In the genomic region with DNA sequence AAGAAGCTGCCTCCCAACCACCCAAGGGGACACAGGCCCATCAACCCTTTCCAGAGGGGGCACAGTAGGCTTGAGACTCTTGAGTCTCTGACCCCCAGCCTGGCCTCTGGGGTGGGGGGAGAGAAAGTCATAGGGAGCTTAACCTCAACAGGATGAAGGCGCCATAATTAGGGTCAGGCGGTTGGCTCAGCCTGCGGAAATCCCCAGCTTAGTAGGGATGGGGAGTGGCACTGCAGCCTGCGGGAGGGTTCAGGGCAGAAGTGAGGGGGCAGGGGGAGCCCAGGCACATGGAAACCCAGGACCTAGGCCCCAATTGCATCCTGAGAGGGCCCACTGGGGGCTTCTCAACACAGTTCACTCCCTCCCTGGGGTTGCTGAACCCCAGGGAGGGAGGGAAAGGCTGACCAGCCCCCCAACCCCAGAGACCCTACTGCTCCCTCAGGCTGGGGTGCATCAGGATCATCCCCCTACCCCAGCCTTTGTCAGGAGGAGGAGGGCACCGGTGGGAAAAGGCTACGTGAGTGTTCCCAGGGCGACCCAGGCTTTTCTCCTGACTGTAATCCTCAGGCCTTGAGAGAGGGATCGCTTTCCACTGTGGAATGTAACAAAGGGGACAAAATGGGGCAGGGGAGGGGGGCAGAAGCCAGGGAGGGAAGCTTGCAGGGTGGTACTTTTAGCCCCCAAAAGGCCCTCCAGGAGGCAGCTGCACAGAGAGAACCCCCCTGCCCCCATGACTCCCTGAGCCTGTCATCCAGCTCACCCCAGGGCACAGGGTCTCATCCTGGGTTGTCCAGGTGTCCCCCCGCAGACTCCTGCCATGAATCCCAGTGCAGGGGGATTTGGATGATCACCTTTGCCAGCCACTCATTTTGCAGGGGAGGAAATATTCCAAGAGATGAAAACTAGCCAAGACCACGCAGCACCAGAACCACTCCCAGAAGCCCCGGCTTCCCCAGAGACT, we compare ENCODE assay signal across 29 cellular contexts. TPM values are rescaled to one million over a fixed set of nuclear protein-coding genes. Genes with fewer than 3 reads are reported as not detected.
DNase-seq lines count a peak whose midpoint lies in the region; ATAC-seq and TF ChIP-seq lines count a peak whose summit lies in the region.
"Had no signal": no experiment of that assay in that cellular context is flagged by ENCODE, and none has a peak within 500 bp of the region (broad histone marks: within the 10 kb centered on the region; RNA-seq: fewer than 3 reads in every experiment).

No MANE protein-coding gene starts in this region.

- POLR2A ChIA-PET in activated naive CD8-positive, alpha-beta T cell treated with anti-CD3 and anti-CD28 coated beads, Interleukin-2, amount 10 ng/mL, durations not matched to agents 7 days and 5 days (lab: Charles Lee) = interaction anchor here (2.5 kb wide), 1 partner anchor 356 kb away, joined by 5 read pairs; no protein-coding TSS in a partner anchor

- no peak for ATAC-seq in activated naive CD8-positive, alpha-beta T cell treated with anti-CD3 and anti-CD28 coated beads, Interleukin-2, amount 10 ng/mL, durations not matched to agents 7 days and 5 days (ENCODE audit: low read depth)
- ATAC-seq: activated CD4-positive, alpha-beta T cell treated with anti-CD3 and anti-CD28 coated beads for 36 hours; CD8-positive, alpha-beta T cell; mucosa of descending colon; natural killer cell; Panc1; upper lobe of right lung had no signal

- no peak overlapping the region for H3K4me3 Mint-ChIP-seq in activated naive CD8-positive, alpha-beta T cell treated with anti-CD3 and anti-CD28 coated beads, Interleukin-2, amount 10 ng/mL, durations not matched to agents 7 days and 5 days
- no peak overlapping the region for H3K4me3 Mint-ChIP-seq in activated naive CD8-positive, alpha-beta T cell treated with anti-CD3 and anti-CD28 coated beads for 36 hours
- H3K4me3 Mint-ChIP-seq in brain = no peak overlapping the region
- H3K4me3 Mint-ChIP-seq: activated CD4-positive, alpha-beta T cell treated with anti-CD3 and anti-CD28 coated beads for 36 hours; CD8-positive, alpha-beta T cell; natural killer cell had no signal

- H3K4me1 Mint-ChIP-seq in activated naive CD8-positive, alpha-beta T cell treated with anti-CD3 and anti-CD28 coated beads, Interleukin-2, amount 10 ng/mL, durations not matched to agents 7 days and 5 days = peaks cover 11% of the 10 kb centered on the region
- H3K4me1 Mint-ChIP-seq in activated naive CD8-positive, alpha-beta T cell treated with anti-CD3 and anti-CD28 coated beads for 36 hours = peaks cover 5% of the 10 kb centered on the region
- H3K4me1 Mint-ChIP-seq in brain = peaks cover 76% of the 10 kb centered on the region
- H3K4me1 Mint-ChIP-seq: natural killer cell had no signal

- no peak for DNase-seq in activated naive CD8-positive, alpha-beta T cell treated with anti-CD3 and anti-CD28 coated beads, Interleukin-2, amount 10 ng/mL, durations not matched to agents 7 days and 5 days
- DNase-seq in activated naive CD8-positive, alpha-beta T cell treated with anti-CD3 and anti-CD28 coated beads for 36 hours = no peak
- DNase-seq in NB4 (ENCODE audit: low read depth) (peak; percentile 29), NCI-H526 (lab: John Stamatoyannopoulos, UW) (no peak), COR-L47 (lab: John Stamatoyannopoulos, UW) (no peak), NCI-H446 treated with DMSO at 0.1 percent for 48 hours (lab: John Stamatoyannopoulos, UW) (no peak)
- no peak for DNase-seq in stimulated activated CD4-positive, alpha-beta T cell treated with anti-CD3 and anti-CD28 coated beads, Interleukin-15, amount 100 ng/mL, for 24 hours
- DNase-seq: activated CD4-positive, alpha-beta T cell treated with anti-CD3 and anti-CD28 coated beads for 36 hours; activated CD8-positive, alpha-beta memory T cell treated with anti-CD3 and anti-CD28 coated beads for 24 hours; activated T-cell treated with anti-CD3 and anti-CD28 coated beads for 4 hours; AML-193; CD8-positive, alpha-beta T cell; colonic mucosa; DMS153; effector memory CD4-positive, alpha-beta T cell; GDM1; GOT3; mammary epithelial cell; natural killer cell; NCI-H1930; NCI-H526 treated with DMSO at 0.1 percent for 48 hours; Right ventricle myocardium superior; stimulated activated CD4-positive, alpha-beta T cell treated with anti-CD3 and anti-CD28 coated beads, Interleukin-4, amount 100 ng/mL, for 4 hours; upper lobe of right lung had no signal

- H3K4me3 ChIP-seq in NB4 (ENCODE audit: low read depth, low read length) = no peak overlapping the region
- H3K4me3 ChIP-seq: ascending aorta, cardiac muscle cell, colonic mucosa, mucosa of descending colon, upper lobe of right lung had no signal

- H3K36me3 Mint-ChIP-seq in activated naive CD8-positive, alpha-beta T cell treated with anti-CD3 and anti-CD28 coated beads, Interleukin-2, amount 10 ng/mL, durations not matched to agents 7 days and 5 days = no peaks in the 10 kb centered on the region
- no peaks in the 10 kb centered on the region for H3K36me3 Mint-ChIP-seq in activated naive CD8-positive, alpha-beta T cell treated with anti-CD3 and anti-CD28 coated beads for 36 hours
- no peaks in the 10 kb centered on the region for H3K36me3 Mint-ChIP-seq in brain
- H3K36me3 Mint-ChIP-seq: CD8-positive, alpha-beta T cell; natural killer cell had no signal

- no peak for TF ChIP-seq CTCF in NB4 (IDR thresholded peaks at IDR 0.05; ENCODE audit: low read depth, low read length)
- TF ChIP-seq CTCF in brain (conservative IDR thresholded peaks at IDR 0.05) = no peak

- no peaks in the 10 kb centered on the region for H3K9me3 Mint-ChIP-seq in activated naive CD8-positive, alpha-beta T cell treated with anti-CD3 and anti-CD28 coated beads, Interleukin-2, amount 10 ng/mL, durations not matched to agents 7 days and 5 days
- H3K9me3 Mint-ChIP-seq in activated naive CD8-positive, alpha-beta T cell treated with anti-CD3 and anti-CD28 coated beads for 36 hours = no peaks in the 10 kb centered on the region
- peaks cover 0 to 3% (median 0%) of the 10 kb centered on the region in 5 experiments for H3K9me3 Mint-ChIP-seq in brain
- H3K9me3 Mint-ChIP-seq: CD8-positive, alpha-beta T cell; natural killer cell had no signal

- H3K27me3 Mint-ChIP-seq in activated naive CD8-positive, alpha-beta T cell treated with anti-CD3 and anti-CD28 coated beads, Interleukin-2, amount 10 ng/mL, durations not matched to agents 7 days and 5 days = peaks cover 10% of the 10 kb centered on the region
- H3K27me3 Mint-ChIP-seq in activated naive CD8-positive, alpha-beta T cell treated with anti-CD3 and anti-CD28 coated beads for 36 hours = peaks cover 17% of the 10 kb centered on the region
- H3K27me3 Mint-ChIP-seq in brain = no peaks in the 10 kb centered on the region

- H3K27ac Mint-ChIP-seq in activated naive CD8-positive, alpha-beta T cell treated with anti-CD3 and anti-CD28 coated beads, Interleukin-2, amount 10 ng/mL, durations not matched to agents 7 days and 5 days = peak overlapping the region; percentile 16
- H3K27ac Mint-ChIP-seq in activated naive CD8-positive, alpha-beta T cell treated with anti-CD3 and anti-CD28 coated beads for 36 hours = no peak overlapping the region
- peak overlapping the region in 4 of 5 experiments; percentile 24 to 94 (median 88) for H3K27ac Mint-ChIP-seq in brain
- H3K27ac Mint-ChIP-seq: activated CD4-positive, alpha-beta T cell treated with anti-CD3 and anti-CD28 coated beads for 36 hours; CD8-positive, alpha-beta T cell; natural killer cell had no signal

- TF ChIP-seq POLR2A in NB4 (IDR thresholded peaks at IDR 0.05; ENCODE audit: extremely low read depth, insufficient read length) = no peak

RNA-seq across cellular contexts. Expression of gene MRPL14, which starts 46.4 kb away (rescaled TPM):
- 10 to 100 TPM; 44.1 to 51.6 TPM for total RNA-seq in activated naive CD8-positive, alpha-beta T cell treated with anti-CD3 and anti-CD28 coated beads, Interleukin-2, amount 10 ng/mL, durations not matched to agents 7 days and 5 days
- 10 to 100 TPM; 58.5 to 60.8 TPM for total RNA-seq in activated naive CD8-positive, alpha-beta T cell treated with anti-CD3 and anti-CD28 coated beads for 36 hours
- 72.7 TPM for polyA plus RNA-seq in brain (ENCODE audit: insufficient read depth, low read depth, low replicate concordance)

RNA-seq across cellular contexts. Expression of gene TMEM63B, which starts 46.5 kb away (rescaled TPM):
- total RNA-seq in activated naive CD8-positive, alpha-beta T cell treated with anti-CD3 and anti-CD28 coated beads, Interleukin-2, amount 10 ng/mL, durations not matched to agents 7 days and 5 days = 10 to 100 TPM; 20.8 to 21.8 TPM
- total RNA-seq in activated naive CD8-positive, alpha-beta T cell treated with anti-CD3 and anti-CD28 coated beads for 36 hours = 10 to 100 TPM; 11.7 to 12.1 TPM
- polyA plus RNA-seq in brain (ENCODE audit: insufficient read depth, low read depth, low replicate concordance) = 48.2 TPM
